Comparison of ENCODE assay signal across 1 cellular context in genomic region chr4:89338206-89338605, GRCh38.
TF ChIP-seq lines count a peak whose summit lies in the region.

No MANE protein-coding gene starts in this region.

TF ChIP-seq in GM23338, 12 proteins besides CTCF, POLR2A, EP300 and RAD21 (continued from another document):
- TF ChIP-seq ETS1 (IDR thresholded peaks at IDR 0.05) (no peak), EZH2phosphoT487 (IDR thresholded peaks at IDR 0.05; ENCODE audit: unreplicated experiment) (no peak), ZNF331 (CRISPR knock-in tag; IDR thresholded peaks at IDR 0.05; ENCODE audit: low read depth) (no peak), EZH2 (IDR thresholded peaks at IDR 0.05; ENCODE audit: low read depth, unreplicated experiment) (no peak)
- TF ChIP-seq, protein P1, sequence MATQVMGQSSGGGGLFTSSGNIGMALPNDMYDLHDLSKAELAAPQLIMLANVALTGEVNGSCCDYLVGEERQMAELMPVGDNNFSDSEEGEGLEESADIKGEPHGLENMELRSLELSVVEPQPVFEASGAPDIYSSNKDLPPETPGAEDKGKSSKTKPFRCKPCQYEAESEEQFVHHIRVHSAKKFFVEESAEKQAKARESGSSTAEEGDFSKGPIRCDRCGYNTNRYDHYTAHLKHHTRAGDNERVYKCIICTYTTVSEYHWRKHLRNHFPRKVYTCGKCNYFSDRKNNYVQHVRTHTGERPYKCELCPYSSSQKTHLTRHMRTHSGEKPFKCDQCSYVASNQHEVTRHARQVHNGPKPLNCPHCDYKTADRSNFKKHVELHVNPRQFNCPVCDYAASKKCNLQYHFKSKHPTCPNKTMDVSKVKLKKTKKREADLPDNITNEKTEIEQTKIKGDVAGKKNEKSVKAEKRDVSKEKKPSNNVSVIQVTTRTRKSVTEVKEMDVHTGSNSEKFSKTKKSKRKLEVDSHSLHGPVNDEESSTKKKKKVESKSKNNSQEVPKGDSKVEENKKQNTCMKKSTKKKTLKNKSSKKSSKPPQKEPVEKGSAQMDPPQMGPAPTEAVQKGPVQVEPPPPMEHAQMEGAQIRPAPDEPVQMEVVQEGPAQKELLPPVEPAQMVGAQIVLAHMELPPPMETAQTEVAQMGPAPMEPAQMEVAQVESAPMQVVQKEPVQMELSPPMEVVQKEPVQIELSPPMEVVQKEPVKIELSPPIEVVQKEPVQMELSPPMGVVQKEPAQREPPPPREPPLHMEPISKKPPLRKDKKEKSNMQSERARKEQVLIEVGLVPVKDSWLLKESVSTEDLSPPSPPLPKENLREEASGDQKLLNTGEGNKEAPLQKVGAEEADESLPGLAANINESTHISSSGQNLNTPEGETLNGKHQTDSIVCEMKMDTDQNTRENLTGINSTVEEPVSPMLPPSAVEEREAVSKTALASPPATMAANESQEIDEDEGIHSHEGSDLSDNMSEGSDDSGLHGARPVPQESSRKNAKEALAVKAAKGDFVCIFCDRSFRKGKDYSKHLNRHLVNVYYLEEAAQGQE (IDR thresholded peaks at IDR 0.05; ENCODE audit: unreplicated experiment), result no peak
